1 cellular context compared by ENCODE assay signal in genomic region chr16:1991588-1992474, GRCh38.
TF ChIP-seq lines count a peak whose summit lies in the region.

No MANE protein-coding gene starts in this region.

TF ChIP-seq in K562, 482 proteins besides CTCF, POLR2A, EP300 and RAD21 (continued from another document and continues in another):
- no peak for TF ChIP-seq SMAD3 (CRISPR knock-in tag; conservative IDR thresholded peaks at IDR 0.05)
- TF ChIP-seq, protein P1, sequence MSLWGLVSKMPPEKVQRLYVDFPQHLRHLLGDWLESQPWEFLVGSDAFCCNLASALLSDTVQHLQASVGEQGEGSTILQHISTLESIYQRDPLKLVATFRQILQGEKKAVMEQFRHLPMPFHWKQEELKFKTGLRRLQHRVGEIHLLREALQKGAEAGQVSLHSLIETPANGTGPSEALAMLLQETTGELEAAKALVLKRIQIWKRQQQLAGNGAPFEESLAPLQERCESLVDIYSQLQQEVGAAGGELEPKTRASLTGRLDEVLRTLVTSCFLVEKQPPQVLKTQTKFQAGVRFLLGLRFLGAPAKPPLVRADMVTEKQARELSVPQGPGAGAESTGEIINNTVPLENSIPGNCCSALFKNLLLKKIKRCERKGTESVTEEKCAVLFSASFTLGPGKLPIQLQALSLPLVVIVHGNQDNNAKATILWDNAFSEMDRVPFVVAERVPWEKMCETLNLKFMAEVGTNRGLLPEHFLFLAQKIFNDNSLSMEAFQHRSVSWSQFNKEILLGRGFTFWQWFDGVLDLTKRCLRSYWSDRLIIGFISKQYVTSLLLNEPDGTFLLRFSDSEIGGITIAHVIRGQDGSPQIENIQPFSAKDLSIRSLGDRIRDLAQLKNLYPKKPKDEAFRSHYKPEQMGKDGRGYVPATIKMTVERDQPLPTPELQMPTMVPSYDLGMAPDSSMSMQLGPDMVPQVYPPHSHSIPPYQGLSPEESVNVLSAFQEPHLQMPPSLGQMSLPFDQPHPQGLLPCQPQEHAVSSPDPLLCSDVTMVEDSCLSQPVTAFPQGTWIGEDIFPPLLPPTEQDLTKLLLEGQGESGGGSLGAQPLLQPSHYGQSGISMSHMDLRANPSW (CRISPR knock-in tag; IDR thresholded peaks at IDR 0.05): no peak
- no peak for TF ChIP-seq ZNF3 (CRISPR knock-in tag; IDR thresholded peaks at IDR 0.05)
- peak; percentile 81 for TF ChIP-seq RB1 (IDR thresholded peaks at IDR 0.05; ENCODE audit: low read depth)
- TF ChIP-seq ZNF696 (CRISPR knock-in tag; conservative IDR thresholded peaks at IDR 0.05): no peak
- peak; percentile 62 for TF ChIP-seq CTBP1 (IDR thresholded peaks at IDR 0.05; ENCODE audit: borderline replicate concordance)
- no peak for TF ChIP-seq HOXB6 (CRISPR knock-in tag; IDR thresholded peaks at IDR 0.05; ENCODE audit: borderline replicate concordance)
- no peak; the same call in 1 of the 2 replicates for TF ChIP-seq CREB1 (IDR thresholded peaks at IDR 0.05)
- TF ChIP-seq CREB1 (CRISPR knock-in tag; IDR thresholded peaks at IDR 0.05): peak; percentile 49; the same call in 1 of the 2 replicates
- TF ChIP-seq TAF15 (IDR thresholded peaks at IDR 0.05; ENCODE audit: low read depth, low read length): no peak
- TF ChIP-seq ASH1L (IDR thresholded peaks at IDR 0.05; ENCODE audit: borderline replicate concordance, low read depth, partially characterized antibody): no peak
- TF ChIP-seq NRF1 (conservative IDR thresholded peaks at IDR 0.05 in 1 of 2, IDR thresholded peaks at IDR 0.05 in 1 of 2): peak; percentile 76 to 83
- no peak for TF ChIP-seq HINFP (tag; conservative IDR thresholded peaks at IDR 0.05; ENCODE audit: low read depth)
- 0 out of 2 replicates have a peak, but pooled peaks have one; percentile 16 for TF ChIP-seq EGR1 (conservative IDR thresholded peaks at IDR 0.05)
- no peak for TF ChIP-seq ZNF133 (CRISPR knock-in tag; IDR thresholded peaks at IDR 0.05)
- TF ChIP-seq BCL6 (CRISPR knock-in tag; IDR thresholded peaks at IDR 0.05): no peak
- TF ChIP-seq, protein P2, sequence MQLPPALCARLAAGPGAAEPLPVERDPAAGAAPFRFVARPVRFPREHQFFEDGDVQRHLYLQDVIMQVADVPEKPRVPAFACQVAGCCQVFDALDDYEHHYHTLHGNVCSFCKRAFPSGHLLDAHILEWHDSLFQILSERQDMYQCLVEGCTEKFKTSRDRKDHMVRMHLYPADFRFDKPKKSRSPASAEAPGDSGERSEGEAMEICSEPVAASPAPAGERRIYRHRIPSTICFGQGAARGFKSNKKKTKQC (CRISPR knock-in tag; IDR thresholded peaks at IDR 0.05): no peak
- TF ChIP-seq, protein P3, sequence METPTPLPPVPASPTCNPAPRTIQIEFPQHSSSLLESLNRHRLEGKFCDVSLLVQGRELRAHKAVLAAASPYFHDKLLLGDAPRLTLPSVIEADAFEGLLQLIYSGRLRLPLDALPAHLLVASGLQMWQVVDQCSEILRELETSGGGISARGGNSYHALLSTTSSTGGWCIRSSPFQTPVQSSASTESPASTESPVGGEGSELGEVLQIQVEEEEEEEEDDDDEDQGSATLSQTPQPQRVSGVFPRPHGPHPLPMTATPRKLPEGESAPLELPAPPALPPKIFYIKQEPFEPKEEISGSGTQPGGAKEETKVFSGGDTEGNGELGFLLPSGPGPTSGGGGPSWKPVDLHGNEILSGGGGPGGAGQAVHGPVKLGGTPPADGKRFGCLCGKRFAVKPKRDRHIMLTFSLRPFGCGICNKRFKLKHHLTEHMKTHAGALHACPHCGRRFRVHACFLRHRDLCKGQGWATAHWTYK (CRISPR knock-in tag; IDR thresholded peaks at IDR 0.05): peak; percentile 35; the same call in 1 of the 2 replicates
- no peak for TF ChIP-seq NFATC3 (IDR thresholded peaks at IDR 0.05)
- no peak for TF ChIP-seq ZNF551 (CRISPR knock-in tag; IDR thresholded peaks at IDR 0.05)
- TF ChIP-seq TCF7 (IDR thresholded peaks at IDR 0.05; ENCODE audit: borderline replicate concordance): no peak
- TF ChIP-seq HBP1 (CRISPR knock-in tag; IDR thresholded peaks at IDR 0.05): no peak
- TF ChIP-seq FOXK1 (CRISPR knock-in tag; IDR thresholded peaks at IDR 0.05; ENCODE audit: borderline replicate concordance): no peak
- no peak for TF ChIP-seq EWSR1 (IDR thresholded peaks at IDR 0.05; ENCODE audit: borderline replicate concordance, low read depth, partially characterized antibody)
- TF ChIP-seq RNF2 (IDR thresholded peaks at IDR 0.05): no peak
- TF ChIP-seq TRIM28 (IDR thresholded peaks at IDR 0.05): no peak
- TF ChIP-seq ZFP30 (CRISPR knock-in tag; IDR thresholded peaks at IDR 0.05; ENCODE audit: borderline replicate concordance): no peak
- no peak for TF ChIP-seq NCOA6 (IDR thresholded peaks at IDR 0.05)
- no peak for TF ChIP-seq ZNF384 (IDR thresholded peaks at IDR 0.05; ENCODE audit: low read depth, low read length)
- TF ChIP-seq DLX4 (CRISPR knock-in tag; IDR thresholded peaks at IDR 0.05): no peak
- no peak for TF ChIP-seq KLF10 (CRISPR knock-in tag; IDR thresholded peaks at IDR 0.05)
- peak; percentile 25 for TF ChIP-seq TAF1 (IDR thresholded peaks at IDR 0.05; ENCODE audit: control insufficient read depth, extremely low read depth, insufficient read depth, low read length, severe bottlenecking)
- TF ChIP-seq ZNF695 (CRISPR knock-in tag; IDR thresholded peaks at IDR 0.05): no peak
- no peak for TF ChIP-seq U2AF2 (optimal IDR thresholded peaks at IDR 0.05; ENCODE audit: low read depth, low read length)
- TF ChIP-seq YY1 (IDR thresholded peaks at IDR 0.05; ENCODE audit: borderline replicate concordance in 1 of 3, control insufficient read depth in 1 of 3, extremely low read depth in 1 of 3, insufficient read depth in 3 of 3, insufficient read length in 1 of 3, insufficient replicate concordance in 2 of 3, low read depth in 1 of 3, low read length in 2 of 3): peak in 1 of 3 experiments; percentile 18
- TF ChIP-seq MAX (CRISPR knock-in tag; IDR thresholded peaks at IDR 0.05): no peak; the same call in 1 of the 2 replicates
- TF ChIP-seq SMAD4 (CRISPR knock-in tag; conservative IDR thresholded peaks at IDR 0.05): peak; percentile 48; the same call in 1 of the 2 replicates
- TF ChIP-seq, protein P4, sequence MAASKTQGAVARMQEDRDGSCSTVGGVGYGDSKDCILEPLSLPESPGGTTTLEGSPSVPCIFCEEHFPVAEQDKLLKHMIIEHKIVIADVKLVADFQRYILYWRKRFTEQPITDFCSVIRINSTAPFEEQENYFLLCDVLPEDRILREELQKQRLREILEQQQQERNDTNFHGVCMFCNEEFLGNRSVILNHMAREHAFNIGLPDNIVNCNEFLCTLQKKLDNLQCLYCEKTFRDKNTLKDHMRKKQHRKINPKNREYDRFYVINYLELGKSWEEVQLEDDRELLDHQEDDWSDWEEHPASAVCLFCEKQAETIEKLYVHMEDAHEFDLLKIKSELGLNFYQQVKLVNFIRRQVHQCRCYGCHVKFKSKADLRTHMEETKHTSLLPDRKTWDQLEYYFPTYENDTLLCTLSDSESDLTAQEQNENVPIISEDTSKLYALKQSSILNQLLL (CRISPR knock-in tag; IDR thresholded peaks at IDR 0.05; ENCODE audit: borderline replicate concordance): 0 out of 2 replicates have a peak, but pooled peaks have one; percentile 23
- TF ChIP-seq, protein P5, sequence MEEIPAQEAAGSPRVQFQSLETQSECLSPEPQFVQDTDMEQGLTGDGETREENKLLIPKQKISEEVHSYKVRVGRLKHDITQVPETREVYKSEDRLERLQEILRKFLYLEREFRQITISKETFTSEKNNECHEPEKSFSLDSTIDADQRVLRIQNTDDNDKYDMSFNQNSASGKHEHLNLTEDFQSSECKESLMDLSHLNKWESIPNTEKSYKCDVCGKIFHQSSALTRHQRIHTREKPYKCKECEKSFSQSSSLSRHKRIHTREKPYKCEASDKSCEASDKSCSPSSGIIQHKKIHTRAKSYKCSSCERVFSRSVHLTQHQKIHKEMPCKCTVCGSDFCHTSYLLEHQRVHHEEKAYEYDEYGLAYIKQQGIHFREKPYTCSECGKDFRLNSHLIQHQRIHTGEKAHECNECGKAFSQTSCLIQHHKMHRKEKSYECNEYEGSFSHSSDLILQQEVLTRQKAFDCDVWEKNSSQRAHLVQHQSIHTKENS (CRISPR knock-in tag; IDR thresholded peaks at IDR 0.05): no peak
- TF ChIP-seq CBX1 (IDR thresholded peaks at IDR 0.05; ENCODE audit: low read depth): no peak
- no peak for TF ChIP-seq ZNF431 (CRISPR knock-in tag; IDR thresholded peaks at IDR 0.05)
- peak; percentile 51; the same call in 1 of the 2 replicates for TF ChIP-seq ZBTB17 (CRISPR knock-in tag; IDR thresholded peaks at IDR 0.05)
- TF ChIP-seq ARID4B (CRISPR knock-in tag; IDR thresholded peaks at IDR 0.05): peak; percentile 3; the same call in 1 of the 2 replicates
- TF ChIP-seq NR2C1 (IDR thresholded peaks at IDR 0.05): no peak
- TF ChIP-seq NR2C1 (tag; IDR thresholded peaks at IDR 0.05): no peak
- TF ChIP-seq SAFB2 (IDR thresholded peaks at IDR 0.05; ENCODE audit: borderline replicate concordance, low read depth, low read length, severe bottlenecking): no peak
- TF ChIP-seq ELK1 (CRISPR knock-in tag; IDR thresholded peaks at IDR 0.05): no peak
- peak; percentile 74 for TF ChIP-seq BCOR (IDR thresholded peaks at IDR 0.05)
